Comparison of ENCODE assay signal across 8 cellular contexts in the genomic region with DNA sequence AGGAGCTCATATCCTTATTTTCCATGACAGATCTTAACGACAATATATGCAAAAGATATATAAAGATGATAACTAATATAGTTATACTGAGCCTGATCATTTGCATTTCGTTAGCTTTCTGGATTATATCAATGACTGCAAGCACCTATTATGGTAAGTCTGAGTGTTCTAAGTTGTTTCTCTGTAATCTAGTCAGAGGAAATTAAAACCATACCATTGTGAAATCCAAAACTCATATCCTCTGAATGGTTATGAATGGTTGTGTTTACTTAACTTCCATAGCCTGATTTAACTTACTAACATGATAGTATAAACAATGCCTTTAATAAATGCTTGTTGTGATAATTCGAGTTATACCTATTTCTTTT. TPM values are rescaled to one million over a fixed set of nuclear protein-coding genes. Genes with fewer than 3 reads are reported as not detected.
DNase-seq lines count a peak whose midpoint lies in the region; ATAC-seq and TF ChIP-seq lines count a peak whose summit lies in the region.

No MANE protein-coding gene starts in this region.

- peaks cover 45% of the 10 kb centered on the region for H3K4me1 Mint-ChIP-seq in activated naive CD4-positive, alpha-beta T cell treated with anti-CD3 and anti-CD28 coated beads, Interleukin-2, amount 50 U/mL, for 24 hours
- peaks cover 24% of the 10 kb centered on the region for H3K4me1 Mint-ChIP-seq in activated T-helper 1 cell treated with anti-CD3 and anti-CD28 coated beads, Interleukin-12 subunit alpha, Interleukin-12 subunit beta, Interleukin-2, Interleukin-4 antibody, amounts not matched to agents 30 ng/mL and 10 ng/mL and 1 ng/mL, durations not matched to agents 14 hours and 24 hours and 36 hours (ENCODE audit: low read depth)

- H3K27me3 ChIP-seq in thoracic aorta (replicated peaks; ENCODE audit: insufficient read depth), result no peaks in the 10 kb centered on the region

- peaks cover 6 to 27% of the 10 kb centered on the region in 2 donors for H3K4me1 ChIP-seq in thoracic aorta (ENCODE audit: control insufficient read depth in 1 of 2, low read depth in 2 of 2)

- TF ChIP-seq CTCF in thoracic aorta (IDR thresholded peaks at IDR 0.05), result no peak

- peak overlapping the region; percentile 74 for H3K4me3 ChIP-seq in thoracic aorta

- no peaks in the 10 kb centered on the region for H3K27me3 Mint-ChIP-seq in activated naive CD4-positive, alpha-beta T cell treated with anti-CD3 and anti-CD28 coated beads, Interleukin-2, amount 50 U/mL, for 24 hours
- no peaks in the 10 kb centered on the region for H3K27me3 Mint-ChIP-seq in activated T-helper 1 cell treated with anti-CD3 and anti-CD28 coated beads, Interleukin-12 subunit alpha, Interleukin-12 subunit beta, Interleukin-2, Interleukin-4 antibody, amounts not matched to agents 30 ng/mL and 10 ng/mL and 1 ng/mL, durations not matched to agents 14 hours and 24 hours and 36 hours (ENCODE audit: insufficient read depth)

- H3K27ac Mint-ChIP-seq in activated naive CD4-positive, alpha-beta T cell treated with anti-CD3 and anti-CD28 coated beads, Interleukin-2, amount 50 U/mL, for 24 hours, result peak overlapping the region; percentile 53
- H3K27ac Mint-ChIP-seq in activated T-helper 1 cell treated with anti-CD3 and anti-CD28 coated beads, Interleukin-12 subunit alpha, Interleukin-12 subunit beta, Interleukin-2, Interleukin-4 antibody, amounts not matched to agents 30 ng/mL and 10 ng/mL and 1 ng/mL, durations not matched to agents 14 hours and 24 hours and 36 hours, result peak overlapping the region; percentile 93

- peak overlapping the region; percentile 63 to 67 for H3K27ac ChIP-seq in thoracic aorta

- H3K36me3 Mint-ChIP-seq in activated naive CD4-positive, alpha-beta T cell treated with anti-CD3 and anti-CD28 coated beads, Interleukin-2, amount 50 U/mL, for 24 hours, result no peaks in the 10 kb centered on the region
- no peaks in the 10 kb centered on the region for H3K36me3 Mint-ChIP-seq in activated T-helper 1 cell treated with anti-CD3 and anti-CD28 coated beads, Interleukin-12 subunit alpha, Interleukin-12 subunit beta, Interleukin-2, Interleukin-4 antibody, amounts not matched to agents 30 ng/mL and 10 ng/mL and 1 ng/mL, durations not matched to agents 14 hours and 24 hours and 36 hours (ENCODE audit: low read depth)

- no peaks in the 10 kb centered on the region for H3K9me3 Mint-ChIP-seq in activated naive CD4-positive, alpha-beta T cell treated with anti-CD3 and anti-CD28 coated beads, Interleukin-2, amount 50 U/mL, for 24 hours
- no peaks in the 10 kb centered on the region for H3K9me3 Mint-ChIP-seq in activated T-helper 1 cell treated with anti-CD3 and anti-CD28 coated beads, Interleukin-12 subunit alpha, Interleukin-12 subunit beta, Interleukin-2, Interleukin-4 antibody, amounts not matched to agents 30 ng/mL and 10 ng/mL and 1 ng/mL, durations not matched to agents 14 hours and 24 hours and 36 hours

- H3K9me3 ChIP-seq in thoracic aorta, result no peaks in the 10 kb centered on the region

- H3K4me3 Mint-ChIP-seq in activated naive CD4-positive, alpha-beta T cell treated with anti-CD3 and anti-CD28 coated beads, Interleukin-2, amount 50 U/mL, for 24 hours, result peak overlapping the region; percentile 94
- H3K4me3 Mint-ChIP-seq in activated T-helper 1 cell treated with anti-CD3 and anti-CD28 coated beads, Interleukin-12 subunit alpha, Interleukin-12 subunit beta, Interleukin-2, Interleukin-4 antibody, amounts not matched to agents 30 ng/mL and 10 ng/mL and 1 ng/mL, durations not matched to agents 14 hours and 24 hours and 36 hours, result peak overlapping the region; percentile 94

- no peaks in the 10 kb centered on the region for H3K36me3 ChIP-seq in thoracic aorta

- ATAC-seq in thoracic aorta (ENCODE audit: insufficient number of reproducible peaks, low FRiP score, low read depth) (peak; percentile 21), GM21529 (IDR thresholded peaks at IDR 0.05; ENCODE audit: unreplicated experiment) (no peak), HG02885 (IDR thresholded peaks at IDR 0.05; ENCODE audit: poor library complexity, unreplicated experiment) (no peak)

- intact Hi-C loops in activated T-helper 1 cell treated with anti-CD3 and anti-CD28 coated beads, Interleukin-12 subunit alpha, Interleukin-12 subunit beta, Interleukin-2, Interleukin-4 antibody, amounts not matched to agents 30 ng/mL and 10 ng/mL and 1 ng/mL, durations not matched to agents 14 hours and 24 hours and 36 hours (cut with micrococcal nuclease), result loop anchor here (1.0 to 10.0 kb wide), 6 partner anchors 22 to 1949 kb away; partner anchors contain the start of genes CNOT2, KCNMB4, RAB21 and RAB3IP

- DNase-seq in activated naive CD4-positive, alpha-beta T cell (lab: John Stamatoyannopoulos, UW), result no peak
- no peak for DNase-seq in activated T-helper 1 cell treated with anti-CD3 and anti-CD28 coated beads, Interleukin-12 subunit alpha, Interleukin-12 subunit beta, Interleukin-2, Interleukin-4 antibody, amounts not matched to agents 30 ng/mL and 10 ng/mL and 1 ng/mL, durations not matched to agents 14 hours and 24 hours and 36 hours (ENCODE audit: low spot score)
- DNase-seq in iris pigment epithelial cell (ENCODE audit: low read depth) (peak; percentile 45), thoracic aorta (ENCODE audit: low spot score) (no peak), NCI-H128 (lab: John Stamatoyannopoulos, UW; ENCODE audit: unreplicated experiment) (no peak)

RNA-seq across cellular contexts. Expression of gene TMEM19, which starts 0.8 kb away (rescaled TPM):
- total RNA-seq in activated T-helper 1 cell treated with anti-CD3 and anti-CD28 coated beads, Interleukin-12 subunit alpha, Interleukin-12 subunit beta, Interleukin-2, Interleukin-4 antibody, amounts not matched to agents 30 ng/mL and 10 ng/mL and 1 ng/mL, durations not matched to agents 14 hours and 24 hours and 36 hours, result 10.6 and 11.3 TPM in 2 replicates
- total RNA-seq in thoracic aorta, result 10 to 100 TPM; 18.4 to 39.4 TPM

RNA-seq across cellular contexts. Expression of gene THAP2, which starts 22.5 kb away (rescaled TPM):
- 5.7 and 5.9 TPM in 2 replicates for total RNA-seq in activated T-helper 1 cell treated with anti-CD3 and anti-CD28 coated beads, Interleukin-12 subunit alpha, Interleukin-12 subunit beta, Interleukin-2, Interleukin-4 antibody, amounts not matched to agents 30 ng/mL and 10 ng/mL and 1 ng/mL, durations not matched to agents 14 hours and 24 hours and 36 hours
- 1 to 10 TPM in 1 of 2 donors, under 1 TPM in 1; 0.95 to 5.9 TPM for total RNA-seq in thoracic aorta

RNA-seq across cellular contexts. Expression of gene ZFC3H1, which starts 23.0 kb away (rescaled TPM):
- 57.7 and 58.6 TPM in 2 replicates for total RNA-seq in activated T-helper 1 cell treated with anti-CD3 and anti-CD28 coated beads, Interleukin-12 subunit alpha, Interleukin-12 subunit beta, Interleukin-2, Interleukin-4 antibody, amounts not matched to agents 30 ng/mL and 10 ng/mL and 1 ng/mL, durations not matched to agents 14 hours and 24 hours and 36 hours
- total RNA-seq in thoracic aorta, result 100 to 1,000 TPM in 1 of 2 donors, 10 to 100 TPM in 1; 48.6 to 101 TPM
